Comparison of ENCODE assay signal across 12 cellular contexts in genomic region chr15:64521201-64521600, GRCh38.
A peak's percentile ranks its signal among the peaks of the same experiment; 100 is the strongest.
DNase-seq lines count a peak whose midpoint lies in the region; ATAC-seq, FAIRE-seq and TF ChIP-seq lines count a peak whose summit lies in the region.
"Had no signal": no experiment of that assay in that cellular context is flagged by ENCODE, and none has a peak within 500 bp of the region (broad histone marks: within the 10 kb centered on the region; RNA-seq: fewer than 3 reads in every experiment).

No MANE protein-coding gene starts in this region.

- POLR2A ChIA-PET in HepG2 (lab: Yijun Ruan, JAX) = no interaction called here

- peaks cover 39% of the 10 kb centered on the region for H3F3A ChIP-seq in GM23248 (ENCODE audit: insufficient read depth)

- no peak overlapping the region for H3K9ac ChIP-seq in GM23248
- no peak overlapping the region for H3K9ac ChIP-seq in HepG2 (ENCODE audit: insufficient read depth, low read depth, low read length)

- no peaks in the 10 kb centered on the region for H3K36me3 ChIP-seq in GM23248 (ENCODE audit: low read depth)
- H3K36me3 ChIP-seq in cardiac muscle cell = no peaks in the 10 kb centered on the region
- H3K36me3 ChIP-seq in HepG2 (replicated peaks in 1 of 2; ENCODE audit: control insufficient read depth in 1 of 2, insufficient read depth in 2 of 2, low read length in 2 of 2) = peaks cover 0 to 5% of the 10 kb centered on the region in 2 experiments; a peak in 1 of 5 replicates

- TF ChIP-seq EP300 in HepG2 (IDR thresholded peaks at IDR 0.05; ENCODE audit: low read depth in 2 of 2, low read length in 2 of 2) (no peak), HepG2 (CRISPR knock-in tag; IDR thresholded peaks at IDR 0.05; ENCODE audit: borderline replicate concordance) (no peak)

- H3K27me3 ChIP-seq in GM23248 (replicated peaks; ENCODE audit: insufficient read depth) (no peaks in the 10 kb centered on the region), cardiac muscle cell (no peaks in the 10 kb centered on the region), HepG2 (ENCODE audit: control insufficient read depth in 1 of 2, insufficient read depth in 2 of 2, low read length in 2 of 2) (no peaks in the 10 kb centered on the region)

- ATAC-seq in SK-N-SH treated with all-trans-retinoic acid at 6 μM for 48 hours (peak; percentile 31), GM19328 (IDR thresholded peaks at IDR 0.05; ENCODE audit: unreplicated experiment) (no peak), HG02938 (IDR thresholded peaks at IDR 0.05; ENCODE audit: unreplicated experiment) (no peak), HepG2 (no peak; the same call in 2 of the 3 replicates)

- no peak for TF ChIP-seq CTCF in cardiac muscle cell (IDR thresholded peaks at IDR 0.05; ENCODE audit: low read depth, low read length)
- TF ChIP-seq CTCF in HepG2 (CRISPR knock-in tag; IDR thresholded peaks at IDR 0.05) = no peak

- peaks cover 16% of the 10 kb centered on the region; the same call in 1 of the 2 replicates for H4K20me1 ChIP-seq in GM23248 (ENCODE audit: insufficient read depth)
- H4K20me1 ChIP-seq in HepG2 (ENCODE audit: insufficient read depth, low read length) = peaks cover 13% of the 10 kb centered on the region

- no peaks in the 10 kb centered on the region for H3K9me2 ChIP-seq in GM23248 (ENCODE audit: insufficient read depth)

- H3K4me2 ChIP-seq in GM23248 (ENCODE audit: unreplicated experiment) (peak overlapping the region; percentile 22), HepG2 (ENCODE audit: low read depth, low read length) (no peak overlapping the region)

- TF ChIP-seq POLR2A in HepG2 (IDR thresholded peaks at IDR 0.05; ENCODE audit: insufficient read depth in 1 of 2, low read depth in 2 of 2, low read length in 2 of 2) = no peak

- no peak for TF ChIP-seq RAD21 in HepG2 (CRISPR knock-in tag; IDR thresholded peaks at IDR 0.05)

- in situ Hi-C loops in GM23248 (cut with MboI) = no loop called here
- in situ Hi-C loops in HepG2 (cut with HindIII; ENCODE audit: extremely low pct_ligation_motif_present, low pct_unique_long_range_greater_than_20kb) = no loop called here

- 59 to 67% methylated on average over 1 of the region's 1 CpG for WGBS in GM23248 (ENCODE audit: low coverage in 1 of 2, low lambda C conversion rate in 2 of 2, missing lambda C conversion rate in 2 of 2), 2 experiments
- 97% methylated on average over 1 of the region's 1 CpG for WGBS in HepG2 (ENCODE audit: low lambda C conversion rate)

- H3K27ac ChIP-seq in GM23248 (no peak overlapping the region), cardiac muscle cell (peak overlapping the region; percentile 56), HepG2 (ENCODE audit: extremely low read length, insufficient read depth, low read length) (no peak overlapping the region)

- H3K4me1 ChIP-seq in GM23248 (ENCODE audit: insufficient read depth) (peaks cover 28% of the 10 kb centered on the region), cardiac muscle cell (ENCODE audit: low read depth) (peaks cover 36% of the 10 kb centered on the region), HepG2 (ENCODE audit: insufficient read depth, low read length) (peaks cover 33% of the 10 kb centered on the region)

- H3K79me2 ChIP-seq in GM23248 (ENCODE audit: insufficient read depth) = peaks cover 95% of the 10 kb centered on the region
- H3K79me2 ChIP-seq in HepG2 (ENCODE audit: insufficient read depth, low read length) = peaks cover 63% of the 10 kb centered on the region

- no TSS peak for BruUV-seq in HepG2 (replicated peaks; lab: Mats Ljungman, UMichigan)

- no peaks in the 10 kb centered on the region for H3K9me3 ChIP-seq in GM23248 (ENCODE audit: low read depth)
- no peaks in the 10 kb centered on the region for H3K9me3 ChIP-seq in cardiac muscle cell (ENCODE audit: low read depth)
- no peaks in the 10 kb centered on the region for H3K9me3 ChIP-seq in HepG2 (ENCODE audit: low read length)

- CTCF ChIA-PET in HepG2 (lab: Yijun Ruan, JAX; ENCODE audit: low intra/inter-chr PET ratio, low total read pairs) = no interaction called here

- H2AFZ ChIP-seq in GM23248 = no peak overlapping the region
- no peak overlapping the region for H2AFZ ChIP-seq in HepG2 (ENCODE audit: low read length)

- FAIRE-seq in HepG2 (lab: Jason Lieb, UNC) = no peak

- DNase-seq in GM23248 = no peak
- DNase-seq in cardiac muscle cell (ENCODE audit: low read depth in 1 of 2, low spot score in 1 of 2) = peak in 1 of 2 donors; percentile 36
- peak; percentile 60 for DNase-seq in putamen (ENCODE audit: low spot score)
- no peak for DNase-seq in COLO668 (lab: John Stamatoyannopoulos, UW; ENCODE audit: unreplicated experiment)
- DNase-seq in HepG2 (ENCODE audit: low spot score) = no peak
- DNase-seq: activated T-cell treated with anti-CD3 and anti-CD28 coated beads, Interleukin-2, amount 50 U/mL, for 48 hours; CD8-positive, alpha-beta memory T cell; NCI-H2227 treated with DMSO at 0.1 percent for 48 hours; T-helper 9 cell had no signal

- no peak overlapping the region for H3K4me3 ChIP-seq in GM23248
- no peak overlapping the region for H3K4me3 ChIP-seq in cardiac muscle cell
- no peak overlapping the region for H3K4me3 ChIP-seq in HepG2 (replicated peaks in 1 of 3; ENCODE audit: insufficient read depth in 1 of 3, low read depth in 2 of 3, low read length in 3 of 3)

- intact Hi-C loops in HepG2 (cut with micrococcal nuclease; ENCODE audit: unreplicated experiment) = loop anchor here (2.0 kb wide), 1 partner anchor 304 kb away; no protein-coding TSS in a partner anchor

TF ChIP-seq in SK-N-SH treated with all-trans-retinoic acid at 6 μM for 48 hours, 23 proteins besides CTCF, POLR2A, EP300 and RAD21:
- TF ChIP-seq TSHZ2 (CRISPR knock-in tag; IDR thresholded peaks at IDR 0.05) (no peak), ISL1 (CRISPR knock-in tag; IDR thresholded peaks at IDR 0.05) (no peak), SNAI2 (CRISPR knock-in tag; IDR thresholded peaks at IDR 0.05) (no peak), ESRRG (CRISPR knock-in tag; IDR thresholded peaks at IDR 0.05) (no peak)

TF ChIP-seq in HepG2, 621 proteins besides CTCF, POLR2A, EP300 and RAD21:
- TF ChIP-seq THAP9 (CRISPR knock-in tag; IDR thresholded peaks at IDR 0.05; ENCODE audit: borderline replicate concordance) (no peak), ZXDC (CRISPR knock-in tag; IDR thresholded peaks at IDR 0.05) (no peak), MTA1 (CRISPR knock-in tag; IDR thresholded peaks at IDR 0.05; ENCODE audit: borderline replicate concordance) (no peak), CBFB (CRISPR knock-in tag; IDR thresholded peaks at IDR 0.05) (no peak), ZNF3 (CRISPR knock-in tag; IDR thresholded peaks at IDR 0.05) (no peak), STAT5B (CRISPR knock-in tag; IDR thresholded peaks at IDR 0.05) (no peak)
